Comparison of ENCODE assay signal across 28 cellular contexts in genomic region chr2:195051401-195051800, GRCh38.
DNase-seq lines count a peak whose midpoint lies in the region; ATAC-seq, FAIRE-seq and TF ChIP-seq lines count a peak whose summit lies in the region.
"Had no signal": no experiment of that assay in that cellular context is flagged by ENCODE, and none has a peak within 500 bp of the region (broad histone marks: within the 10 kb centered on the region; RNA-seq: fewer than 3 reads in every experiment).

No MANE protein-coding gene starts in this region.

- no peak for TF ChIP-seq POLR2A in body of pancreas (IDR thresholded peaks at IDR 0.05)

- H3K4me1 Mint-ChIP-seq in activated CD8-positive, alpha-beta T cell treated with anti-CD3 and anti-CD28 coated beads, Interleukin-2, amount 10 ng/mL, durations not matched to agents 7 days and 5 days (ENCODE audit: low read depth), result no peaks in the 10 kb centered on the region
- no peaks in the 10 kb centered on the region for H3K4me1 Mint-ChIP-seq in naive thymus-derived CD8-positive, alpha-beta T cell
- H3K4me1 Mint-ChIP-seq: mesothelial cell of epicardium; naive thymus-derived CD4-positive, alpha-beta T cell had no signal

- TF ChIP-seq CTCF in bronchial epithelial cell (IDR thresholded peaks at IDR 0.05; ENCODE audit: insufficient read depth, low read length, severe bottlenecking) (no peak), foreskin fibroblast (IDR thresholded peaks at IDR 0.05; ENCODE audit: low read depth, low read length) (no peak), body of pancreas (IDR thresholded peaks at IDR 0.05) (no peak)

- CTCF ChIA-PET in activated CD8-positive, alpha-beta T cell treated with anti-CD3 and anti-CD28 coated beads, Interleukin-2, amount 10 ng/mL, durations not matched to agents 7 days and 5 days (lab: Charles Lee), result no interaction called here

- DNase-seq in HT1080 (ENCODE audit: low read depth) (peak; percentile 54), NCI-H345 (lab: John Stamatoyannopoulos, UW) (peak; percentile 28), bronchial epithelial cell (ENCODE audit: low read depth) (peak; percentile 20), foreskin fibroblast (peak; percentile 30 to 72), body of pancreas (no peak), posterior vena cava (ENCODE audit: low spot score) (no peak)
- DNase-seq in activated CD8-positive, alpha-beta T cell treated with anti-CD3 and anti-CD28 coated beads, Interleukin-2, amount 10 ng/mL, durations not matched to agents 7 days and 5 days, result no peak
- no peak for DNase-seq in naive thymus-derived CD8-positive, alpha-beta T cell
- DNase-seq: activated CD4-positive, alpha-beta T cell treated with anti-CD3 and anti-CD28 coated beads, Interleukin-2, amount 50 U/mL, for 1 hour; activated CD4-positive, CD25-positive, alpha-beta regulatory T cell; activated gamma-delta T cell treated with Interleukin-2 at 50 U/mL for 16 hours; activated T-cell treated with anti-CD3 and anti-CD28 coated beads, Interleukin-2, amount 50 U/mL, for 24 hours; AML-193; CD4-positive, alpha-beta T cell; KG1; naive thymus-derived CD4-positive, alpha-beta T cell; NCI-H1417 treated with DMSO at 0.1 percent for 48 hours; NCI-H524; nucleus accumbens; PC-9; right lobe of liver; SK-N-SH; stimulated activated CD4-positive, alpha-beta T cell treated with anti-CD3 and anti-CD28 coated beads, Interleukin-4, amount 100 ng/mL, for 24 hours had no signal

- no peaks in the 10 kb centered on the region for H3K4me1 ChIP-seq in body of pancreas
- H3K4me1 ChIP-seq: prostate gland, right lobe of liver, tibial nerve had no signal

- H3K27me3 Mint-ChIP-seq in activated CD8-positive, alpha-beta T cell treated with anti-CD3 and anti-CD28 coated beads, Interleukin-2, amount 10 ng/mL, durations not matched to agents 7 days and 5 days (ENCODE audit: low read depth), result no peaks in the 10 kb centered on the region
- no peaks in the 10 kb centered on the region for H3K27me3 Mint-ChIP-seq in naive thymus-derived CD8-positive, alpha-beta T cell
- H3K27me3 Mint-ChIP-seq: activated T-cell treated with anti-CD3 and anti-CD28 coated beads, Interleukin-2, amount 50 U/mL, for 24 hours; CD4-positive, alpha-beta T cell; naive thymus-derived CD4-positive, alpha-beta T cell had no signal

- POLR2A ChIA-PET in activated CD8-positive, alpha-beta T cell treated with anti-CD3 and anti-CD28 coated beads, Interleukin-2, amount 10 ng/mL, durations not matched to agents 7 days and 5 days (lab: Charles Lee), result no interaction called here
- POLR2A ChIA-PET in naive thymus-derived CD8-positive, alpha-beta T cell (lab: Charles Lee), result no interaction called here

- H3K36me3 Mint-ChIP-seq in activated CD8-positive, alpha-beta T cell treated with anti-CD3 and anti-CD28 coated beads, Interleukin-2, amount 10 ng/mL, durations not matched to agents 7 days and 5 days (ENCODE audit: low read depth), result no peaks in the 10 kb centered on the region
- no peaks in the 10 kb centered on the region for H3K36me3 Mint-ChIP-seq in naive thymus-derived CD8-positive, alpha-beta T cell
- H3K36me3 Mint-ChIP-seq: mesothelial cell of epicardium; naive thymus-derived CD4-positive, alpha-beta T cell had no signal

- no peaks in the 10 kb centered on the region for H3K36me3 ChIP-seq in bronchial epithelial cell (ENCODE audit: control insufficient read depth, insufficient read depth, low read length)
- no peaks in the 10 kb centered on the region for H3K36me3 ChIP-seq in body of pancreas (replicated peaks in 1 of 2; ENCODE audit: insufficient read depth in 1 of 2, low read depth in 2 of 2)
- H3K36me3 ChIP-seq: prostate gland, right lobe of liver, tibial nerve had no signal

- no peak for FAIRE-seq in bronchial epithelial cell (lab: Jason Lieb, UNC)

- ATAC-seq in body of pancreas, result no peak
- ATAC-seq in activated CD8-positive, alpha-beta T cell treated with anti-CD3 and anti-CD28 coated beads, Interleukin-2, amount 10 ng/mL, durations not matched to agents 7 days and 5 days, result no peak
- ATAC-seq in naive thymus-derived CD8-positive, alpha-beta T cell, result no peak
- ATAC-seq: naive thymus-derived CD4-positive, alpha-beta T cell; right lobe of liver; Right ventricle myocardium inferior had no signal

- H3K9me3 ChIP-seq in body of pancreas, result no peaks in the 10 kb centered on the region
- H3K9me3 ChIP-seq: prostate gland, right lobe of liver, SK-N-SH, tibial nerve had no signal

- H3K27ac Mint-ChIP-seq in activated CD8-positive, alpha-beta T cell treated with anti-CD3 and anti-CD28 coated beads, Interleukin-2, amount 10 ng/mL, durations not matched to agents 7 days and 5 days, result no peak overlapping the region
- no peak overlapping the region for H3K27ac Mint-ChIP-seq in naive thymus-derived CD8-positive, alpha-beta T cell
- H3K27ac Mint-ChIP-seq: activated T-cell treated with anti-CD3 and anti-CD28 coated beads, Interleukin-2, amount 50 U/mL, for 24 hours; CD4-positive, alpha-beta T cell; mesothelial cell of epicardium; naive thymus-derived CD4-positive, alpha-beta T cell had no signal

- intact Hi-C loops in body of pancreas (cut with DNase I), result no loop called here
- intact Hi-C loops in posterior vena cava (cut with DNase I), result no loop called here

- H3K4me3 Mint-ChIP-seq in activated CD8-positive, alpha-beta T cell treated with anti-CD3 and anti-CD28 coated beads, Interleukin-2, amount 10 ng/mL, durations not matched to agents 7 days and 5 days, result no peak overlapping the region
- H3K4me3 Mint-ChIP-seq in naive thymus-derived CD8-positive, alpha-beta T cell, result no peak overlapping the region
- H3K4me3 Mint-ChIP-seq: activated T-cell treated with anti-CD3 and anti-CD28 coated beads, Interleukin-2, amount 50 U/mL, for 24 hours; CD4-positive, alpha-beta T cell; mesothelial cell of epicardium; naive thymus-derived CD4-positive, alpha-beta T cell had no signal

- H3K27me3 ChIP-seq in bronchial epithelial cell (ENCODE audit: control insufficient read depth, insufficient read depth, low read length), result no peaks in the 10 kb centered on the region
- H3K27me3 ChIP-seq in body of pancreas, result no peaks in the 10 kb centered on the region
- H3K27me3 ChIP-seq: right lobe of liver, tibial nerve had no signal

- H3K9me3 Mint-ChIP-seq in activated CD8-positive, alpha-beta T cell treated with anti-CD3 and anti-CD28 coated beads, Interleukin-2, amount 10 ng/mL, durations not matched to agents 7 days and 5 days (ENCODE audit: insufficient read depth), result no peaks in the 10 kb centered on the region
- H3K9me3 Mint-ChIP-seq in naive thymus-derived CD8-positive, alpha-beta T cell, result no peaks in the 10 kb centered on the region
- H3K9me3 Mint-ChIP-seq: activated T-cell treated with anti-CD3 and anti-CD28 coated beads, Interleukin-2, amount 50 U/mL, for 24 hours; CD4-positive, alpha-beta T cell; mesothelial cell of epicardium had no signal

- no peak overlapping the region for H3K27ac ChIP-seq in body of pancreas
- H3K27ac ChIP-seq: HL-60, PC-9, prostate gland, right lobe of liver, tibial nerve had no signal

- H3K4me3 ChIP-seq in bronchial epithelial cell (ENCODE audit: low read depth, low read length) (no peak overlapping the region), foreskin fibroblast (ENCODE audit: low read depth in 1 of 2, low read length in 2 of 2) (no peak overlapping the region), body of pancreas (no peak overlapping the region)
- H3K4me3 ChIP-seq: PC-9, prostate gland, right lobe of liver, tibial nerve had no signal

Comparison
In these comparisons a context has a peak if more than half of its experiments do, and no peak if none do; other contexts are left out.
1. DNase-seq: peak in HT1080 (single experiment), NCI-H345 (single experiment), bronchial epithelial cell (single experiment) and foreskin fibroblast (2 of 2); none in body of pancreas (0 of 4), activated CD8-positive, alpha-beta T cell treated with anti-CD3 and anti-CD28 coated beads, Interleukin-2, amount 10 ng/mL, durations not matched to agents 7 days and 5 days (single experiment), posterior vena cava (single experiment) and naive thymus-derived CD8-positive, alpha-beta T cell (0 of 10).